ENCODE assay signal across 17 cellular contexts in the genomic region with DNA sequence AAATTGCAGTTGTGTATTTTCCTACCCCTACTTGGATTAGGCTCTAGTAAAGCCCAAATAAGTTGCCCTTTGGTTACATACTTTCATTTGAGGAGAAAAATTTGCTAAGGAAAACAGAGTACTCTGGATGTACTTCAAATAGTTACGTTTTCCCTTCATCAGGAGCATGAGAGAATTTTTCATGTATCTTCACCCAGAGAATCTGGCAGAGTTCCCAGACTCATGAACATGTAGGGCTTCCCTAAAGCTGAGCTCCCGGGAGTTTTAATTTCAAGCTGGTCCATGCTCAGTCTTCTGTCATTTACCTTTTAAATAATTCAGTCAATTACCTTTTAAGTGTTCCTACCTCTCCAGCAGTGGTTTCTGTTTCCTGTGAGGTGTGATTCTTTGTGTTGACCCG.
DNase-seq lines count a peak whose midpoint lies in the region; ATAC-seq, FAIRE-seq and TF ChIP-seq lines count a peak whose summit lies in the region.
"Had no signal": no experiment of that assay in that cellular context is flagged by ENCODE, and none has a peak within 500 bp of the region (broad histone marks: within the 10 kb centered on the region; RNA-seq: fewer than 3 reads in every experiment).

No MANE protein-coding gene starts in this region.

- no peak overlapping the region for H3K4me3 Mint-ChIP-seq in stimulated activated naive B cell treated with anti-CD40 and anti-IgM and Interleukin-4, amounts not matched to agents 10 μg/mL and 1 μg/mL and 100 μg/mL, for 72 hours
- H3K4me3 Mint-ChIP-seq: CD8-positive, alpha-beta T cell; naive thymus-derived CD4-positive, alpha-beta T cell had no signal

- H3K9me3 ChIP-seq in WERI-Rb-1 (ENCODE audit: severe bottlenecking), result no peaks in the 10 kb centered on the region

- TF ChIP-seq CTCF in bronchial epithelial cell (IDR thresholded peaks at IDR 0.05; ENCODE audit: insufficient read depth, low read length, severe bottlenecking) (no peak), WERI-Rb-1 (IDR thresholded peaks at IDR 0.05; ENCODE audit: low read depth, low read length) (no peak)

- no peak for ATAC-seq in stimulated activated naive B cell treated with anti-CD40 and anti-IgM and Interleukin-4, amounts not matched to agents 10 μg/mL and 1 μg/mL and 100 μg/mL, for 72 hours (replicated peaks)
- ATAC-seq: CD8-positive, alpha-beta T cell; naive thymus-derived CD4-positive, alpha-beta T cell had no signal

- H3K4me3 ChIP-seq in bronchial epithelial cell (ENCODE audit: low read depth, low read length) (no peak overlapping the region), WERI-Rb-1 (ENCODE audit: low read depth, low read length) (no peak overlapping the region)

- no peak overlapping the region for H3K27ac ChIP-seq in WERI-Rb-1

- H3K36me3 Mint-ChIP-seq in stimulated activated naive B cell treated with anti-CD40 and anti-IgM and Interleukin-4, amounts not matched to agents 10 μg/mL and 1 μg/mL and 100 μg/mL, for 72 hours, result no peaks in the 10 kb centered on the region
- H3K36me3 Mint-ChIP-seq: CD8-positive, alpha-beta T cell had no signal

- H3K27me3 Mint-ChIP-seq in stimulated activated naive B cell treated with anti-CD40 and anti-IgM and Interleukin-4, amounts not matched to agents 10 μg/mL and 1 μg/mL and 100 μg/mL, for 72 hours, result no peaks in the 10 kb centered on the region
- H3K27me3 Mint-ChIP-seq: naive thymus-derived CD4-positive, alpha-beta T cell had no signal

- H3K4me1 Mint-ChIP-seq in stimulated activated naive B cell treated with anti-CD40 and anti-IgM and Interleukin-4, amounts not matched to agents 10 μg/mL and 1 μg/mL and 100 μg/mL, for 72 hours, result no peaks in the 10 kb centered on the region
- H3K4me1 Mint-ChIP-seq: naive thymus-derived CD4-positive, alpha-beta T cell had no signal

- no peaks in the 10 kb centered on the region for H3K27me3 ChIP-seq in bronchial epithelial cell (ENCODE audit: control insufficient read depth, insufficient read depth, low read length)
- H3K27me3 ChIP-seq in WERI-Rb-1 (ENCODE audit: insufficient read depth, low read depth, severe bottlenecking), result no peaks in the 10 kb centered on the region

- H3K9me3 Mint-ChIP-seq in stimulated activated naive B cell treated with anti-CD40 and anti-IgM and Interleukin-4, amounts not matched to agents 10 μg/mL and 1 μg/mL and 100 μg/mL, for 72 hours, result peaks cover 5 to 8% of the 10 kb centered on the region in 2 donors

- DNase-seq in DMS53 (lab: John Stamatoyannopoulos, UW) (peak; percentile 9), DMS53 treated with DMSO at 0.1 percent for 48 hours (lab: John Stamatoyannopoulos, UW; ENCODE audit: unreplicated experiment) (no peak), NCI-H226 (peak; percentile 66), bronchial epithelial cell (ENCODE audit: low read depth) (peak; percentile 2), stromal cell of bone marrow (ENCODE audit: low read depth) (peak; percentile 4), WERI-Rb-1 (no peak)
- no peak for DNase-seq in effector CD8-positive, alpha-beta T cell (lab: John Stamatoyannopoulos, UW)
- DNase-seq in stimulated activated naive B cell treated with anti-CD40 and anti-IgM and Interleukin-4, amounts not matched to agents 10 μg/mL and 1 μg/mL and 100 μg/mL, for 72 hours, result no peak
- DNase-seq: 8988T; activated gamma-delta T cell; CD8-positive, alpha-beta T cell; glutamatergic neuron; kidney glomerular epithelial cell; naive thymus-derived CD4-positive, alpha-beta T cell; NCI-H187; retina; stimulated activated CD4-positive, alpha-beta T cell treated with anti-CD3 and anti-CD28 coated beads, Interleukin-2, amount 100 ng/mL, for 48 hours had no signal

- H3K27ac Mint-ChIP-seq in stimulated activated naive B cell treated with anti-CD40 and anti-IgM and Interleukin-4, amounts not matched to agents 10 μg/mL and 1 μg/mL and 100 μg/mL, for 72 hours, result no peak overlapping the region
- H3K27ac Mint-ChIP-seq: CD8-positive, alpha-beta T cell; naive thymus-derived CD4-positive, alpha-beta T cell had no signal

- no peak for FAIRE-seq in bronchial epithelial cell (lab: Jason Lieb, UNC)

- H3K36me3 ChIP-seq in bronchial epithelial cell (ENCODE audit: control insufficient read depth, insufficient read depth, low read length) (no peaks in the 10 kb centered on the region), WERI-Rb-1 (no peaks in the 10 kb centered on the region)

Comparison
In these comparisons a context has a peak if more than half of its experiments do, and no peak if none do; other contexts are left out.
1. DNase-seq: peak in DMS53 (single experiment), NCI-H226 (single experiment), bronchial epithelial cell (single experiment) and stromal cell of bone marrow (single experiment); none in DMS53 treated with DMSO at 0.1 percent for 48 hours (single experiment), WERI-Rb-1 (single experiment), effector CD8-positive, alpha-beta T cell (single experiment) and stimulated activated naive B cell treated with anti-CD40 and anti-IgM and Interleukin-4, amounts not matched to agents 10 μg/mL and 1 μg/mL and 100 μg/mL, for 72 hours (single experiment).